ENCODE assay signal across 9 cellular contexts in the genomic region with DNA sequence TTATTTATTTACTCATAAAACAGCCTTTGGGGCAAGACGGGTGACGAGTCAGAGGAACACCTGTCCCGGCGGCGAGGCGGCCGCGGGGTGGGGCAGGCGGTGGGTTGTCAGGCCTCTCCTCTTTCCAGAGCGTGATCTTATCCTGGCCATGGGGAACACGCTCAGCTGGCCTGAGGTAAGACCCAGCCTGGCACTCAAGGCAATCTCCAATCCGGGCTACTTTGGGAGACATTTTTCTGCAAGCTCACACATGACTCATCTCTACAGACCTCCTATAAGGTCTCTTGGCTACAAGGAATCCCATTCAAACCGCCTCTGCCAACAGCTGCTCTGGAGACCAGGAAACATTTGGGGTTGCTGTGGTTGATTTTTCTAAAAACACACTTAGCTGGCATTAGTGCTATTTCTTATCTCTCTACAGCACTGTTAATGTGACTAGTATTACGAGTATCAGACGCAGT. TPM values are rescaled to one million over a fixed set of nuclear protein-coding genes. Genes with fewer than 3 reads are reported as not detected.
DNase-seq lines count a peak whose midpoint lies in the region; ATAC-seq lines count a peak whose summit lies in the region.
"Had no signal": no experiment of that assay in that cellular context is flagged by ENCODE, and none has a peak within 500 bp of the region (broad histone marks: within the 10 kb centered on the region; RNA-seq: fewer than 3 reads in every experiment).

No MANE protein-coding gene starts in this region.

- no peaks in the 10 kb centered on the region for H3K9me3 Mint-ChIP-seq in activated T-helper 17 cell treated with anti-CD3 and anti-CD28 coated beads, Interleukin-2, amount 50 U/mL, for 72 hours

- peak overlapping the region; percentile 87 for H3K4me3 Mint-ChIP-seq in activated T-helper 17 cell treated with anti-CD3 and anti-CD28 coated beads, Interleukin-2, amount 50 U/mL, for 72 hours

- no peaks in the 10 kb centered on the region for H3K27me3 Mint-ChIP-seq in activated T-helper 17 cell treated with anti-CD3 and anti-CD28 coated beads, Interleukin-2, amount 50 U/mL, for 72 hours

- peak overlapping the region; percentile 92 for H3K27ac Mint-ChIP-seq in activated T-helper 17 cell treated with anti-CD3 and anti-CD28 coated beads, Interleukin-2, amount 50 U/mL, for 72 hours

- DNase-seq in NCI-H2029 (lab: John Stamatoyannopoulos, UW) (peak; percentile 59), NCI-H2029 treated with DMSO at 0.1 percent for 48 hours (lab: John Stamatoyannopoulos, UW) (no peak), NOMO-1 (lab: John Stamatoyannopoulos, UW; ENCODE audit: unreplicated experiment in 2 of 2) (peak; percentile 56 to 73), germinal center (ENCODE audit: low spot score) (peak; percentile 46), mesenteric fat pad (ENCODE audit: low spot score) (no peak), NCI-H1436 (lab: John Stamatoyannopoulos, UW) (no peak)

- peaks cover 66% of the 10 kb centered on the region for H3K4me1 Mint-ChIP-seq in activated T-helper 17 cell treated with anti-CD3 and anti-CD28 coated beads, Interleukin-2, amount 50 U/mL, for 72 hours

- peaks cover 69% of the 10 kb centered on the region for H3K36me3 Mint-ChIP-seq in activated T-helper 17 cell treated with anti-CD3 and anti-CD28 coated beads, Interleukin-2, amount 50 U/mL, for 72 hours (ENCODE audit: low read depth)

- H3K27ac ChIP-seq in skin epidermis = peak overlapping the region in 20 of 21 experiments; percentile 34 to 90 (median 70)
- H3K27ac ChIP-seq: C4-2B had no signal

- H3K4me3 ChIP-seq in skin epidermis = peak overlapping the region in 1 of 7 experiments; percentile 2

- peak; percentile 14 for ATAC-seq in activated T-helper 17 cell treated with anti-CD3 and anti-CD28 coated beads, Interleukin-2, amount 50 U/mL, for 72 hours (replicated peaks)

RNA-seq across cellular contexts. Expression of gene RAPGEF1, which starts 6.2 kb away (rescaled TPM):
- total RNA-seq in activated T-helper 17 cell treated with anti-CD3 and anti-CD28 coated beads, Interleukin-2, amount 50 U/mL, for 72 hours = 100 to 1,000 TPM; 147 to 167 TPM
- total RNA-seq in mesenteric fat pad = 106 TPM

Comparison
In these comparisons a context has a peak if more than half of its experiments do, and no peak if none do; other contexts are left out.
1. DNase-seq: peak in NCI-H2029 (single experiment), NOMO-1 (2 of 2) and germinal center (single experiment); none in NCI-H2029 treated with DMSO at 0.1 percent for 48 hours (single experiment), mesenteric fat pad (single experiment) and NCI-H1436 (single experiment).